ENCODE assay signal across 25 cellular contexts in genomic region chr9:134240371-134240770, GRCh38.
DNase-seq lines count a peak whose midpoint lies in the region; ATAC-seq, FAIRE-seq and TF ChIP-seq lines count a peak whose summit lies in the region.
"Had no signal": no experiment of that assay in that cellular context is flagged by ENCODE, and none has a peak within 500 bp of the region (broad histone marks: within the 10 kb centered on the region; RNA-seq: fewer than 3 reads in every experiment).

No MANE protein-coding gene starts in this region.

- TF ChIP-seq CTCF in IMR-90 (conservative IDR thresholded peaks at IDR 0.05; ENCODE audit: low read depth, low read length) (no peak), K562 (IDR thresholded peaks at IDR 0.05 in 2 of 3, conservative IDR thresholded peaks at IDR 0.05 in 1 of 3; ENCODE audit: insufficient read depth in 2 of 3, low read depth in 1 of 3, low read length in 3 of 3) (no peak), neural crest cell (conservative IDR thresholded peaks at IDR 0.05) (no peak)

- TF ChIP-seq RAD21 in IMR-90 (IDR thresholded peaks at IDR 0.05; ENCODE audit: low read length) (no peak), K562 (CRISPR knock-in tag; conservative IDR thresholded peaks at IDR 0.05 in 1 of 2, IDR thresholded peaks at IDR 0.05 in 1 of 2) (no peak)

- BruUV-seq in IMR-90 (replicated peaks; lab: Mats Ljungman, UMichigan) (no TSS peak), K562 (replicated peaks; lab: Mats Ljungman, UMichigan) (no TSS peak)

- H3K4me1 ChIP-seq in BLaER1 treated with 17β-estradiol and CSF1 and Interleukin-3, amounts not matched to agents 10 nM and 100 nM, result peaks cover 60 to 94% (median 80%) of the 10 kb centered on the region in 10 experiments
- H3K4me1 ChIP-seq in IMR-90 (ENCODE audit: control insufficient read depth, insufficient read depth, low read length), result peaks cover 9% of the 10 kb centered on the region
- peaks cover 0 to 12% of the 10 kb centered on the region in 2 experiments; a peak in 1 of 5 replicates for H3K4me1 ChIP-seq in K562 (replicated peaks in 1 of 2; ENCODE audit: control insufficient read depth in 2 of 2, insufficient read depth in 2 of 2, low read length in 2 of 2)
- H3K4me1 ChIP-seq: Caco-2 had no signal

- H2BK120ac ChIP-seq in IMR-90 (ENCODE audit: low read depth, low read length), result no peak overlapping the region

- no peak overlapping the region for H3K56ac ChIP-seq in IMR-90 (ENCODE audit: extremely low read depth, insufficient read depth, low read length)

- H3K9ac ChIP-seq in BLaER1 treated with 17β-estradiol and CSF1 and Interleukin-3, amounts not matched to agents 10 nM and 100 nM, result peak overlapping the region in 6 of 11 experiments; percentile 11 to 51 (median 20); a peak in 12 of 22 replicates
- H3K9ac ChIP-seq in IMR-90 (ENCODE audit: low read depth, low read length) (no peak overlapping the region), K562 (ENCODE audit: insufficient read depth in 1 of 2, low read depth in 2 of 2, low read length in 2 of 2) (no peak overlapping the region)
- H3K9ac ChIP-seq: KMS-11, SK-N-SH had no signal

- TF ChIP-seq EP300 in K562 (IDR thresholded peaks at IDR 0.05; ENCODE audit: low read length), result no peak

- no peak overlapping the region for H2AK9ac ChIP-seq in IMR-90 (replicated peaks; ENCODE audit: low read depth, low read length, poor library complexity)

- peaks cover 4 to 36% (median 21%) of the 10 kb centered on the region in 11 experiments; a peak in 17 of 22 replicates for H3K27me3 ChIP-seq in BLaER1 treated with 17β-estradiol and CSF1 and Interleukin-3, amounts not matched to agents 10 nM and 100 nM
- peaks cover 37% of the 10 kb centered on the region for H3K27me3 ChIP-seq in IMR-90 (ENCODE audit: control insufficient read depth, insufficient read depth, low read length)
- peaks cover 31 to 53% of the 10 kb centered on the region in 2 experiments for H3K27me3 ChIP-seq in K562 (ENCODE audit: control insufficient read depth in 2 of 2, insufficient read depth in 2 of 2, low read length in 2 of 2)

- no peak overlapping the region for H2BK5ac ChIP-seq in IMR-90 (ENCODE audit: low read depth, low read length, poor library complexity, severe bottlenecking)

- no peak overlapping the region for H4K8ac ChIP-seq in IMR-90 (ENCODE audit: low read depth in 2 of 2, low read length in 2 of 2)

- WGBS in IMR-90 (ENCODE audit: extremely low coverage in 2 of 2, insufficient read length in 1 of 2), 2 experiments, result 50% methylated on average over 2 of the region's 10 CpGs; no CpG with 5 or more reads in 1 of the 2 experiments
- 1% methylated on average over 10 of the region's 10 CpGs for WGBS in K562 (ENCODE audit: insufficient coverage, low coverage, missing lambda C conversion rate)

- no peaks in the 10 kb centered on the region for H3K36me3 ChIP-seq in BLaER1 treated with 17β-estradiol and CSF1 and Interleukin-3, amounts not matched to agents 10 nM and 100 nM
- H3K36me3 ChIP-seq in IMR-90 (ENCODE audit: control insufficient read depth, insufficient read depth, low read length) (no peaks in the 10 kb centered on the region), K562 (ENCODE audit: control insufficient read depth, insufficient read depth, low read length) (no peaks in the 10 kb centered on the region)

- in situ Hi-C loops in IMR-90 (cut with MboI; ENCODE audit: low sequenced_read_pairs), result no loop called here
- in situ Hi-C loops in K562 (cut with MboI), result no loop called here

- no peak overlapping the region for H4K5ac ChIP-seq in IMR-90 (ENCODE audit: low read depth, low read length)

- peak overlapping the region; percentile 78 for H3K27ac Mint-ChIP-seq in neural crest cell (ENCODE audit: unreplicated experiment)
- H3K27ac Mint-ChIP-seq in stimulated activated memory B cell treated with anti-CD40 and anti-IgM and Interleukin-4, amounts not matched to agents 10 μg/mL and 1 μg/mL and 100 μg/mL, for 72 hours, result no peak overlapping the region
- H3K27ac Mint-ChIP-seq: CD4-positive, alpha-beta memory T cell; HFFc6 had no signal

- no peak overlapping the region for H4K91ac ChIP-seq in IMR-90 (ENCODE audit: insufficient read depth, low read depth, low read length)

- no peak for FAIRE-seq in K562 (lab: Jason Lieb, UNC)
- FAIRE-seq: A204.1, RCC 7860 had no signal

- no peak overlapping the region for H2BK20ac ChIP-seq in IMR-90 (ENCODE audit: low read depth, low read length)

- peaks cover 0 to 15% (median 0%) of the 10 kb centered on the region in 11 experiments; a peak in 4 of 22 replicates for H4K20me1 ChIP-seq in BLaER1 treated with 17β-estradiol and CSF1 and Interleukin-3, amounts not matched to agents 10 nM and 100 nM
- H4K20me1 ChIP-seq in IMR-90 (ENCODE audit: insufficient read depth, low read length) (no peaks in the 10 kb centered on the region), K562 (replicated peaks; ENCODE audit: control insufficient read depth, insufficient read depth, low read length) (no peaks in the 10 kb centered on the region; the same call in 1 of the 2 replicates)

- H3K9me1 ChIP-seq in IMR-90 (ENCODE audit: insufficient read depth, low read length), result no peaks in the 10 kb centered on the region
- peaks cover 7% of the 10 kb centered on the region for H3K9me1 ChIP-seq in K562 (ENCODE audit: control insufficient read depth, insufficient read depth, low read length)

- no peak overlapping the region for H3K14ac ChIP-seq in IMR-90 (replicated peaks; ENCODE audit: low read depth, low read length)

- no peaks in the 10 kb centered on the region for H3K79me1 ChIP-seq in IMR-90 (ENCODE audit: low read depth in 1 of 2, low read length in 2 of 2)

- CTCF ChIA-PET in IMR-90 (lab: Yijun Ruan, JAX), result no interaction called here
- CTCF ChIA-PET in K562 (lab: Yijun Ruan, JAX; ENCODE audit: low intra/inter-chr PET ratio), result no interaction called here
- CTCF ChIA-PET in HEK293T (lab: Yijun Ruan, JAX), result no interaction called here

- H3K9me3 Mint-ChIP-seq in neural crest cell, result no peaks in the 10 kb centered on the region
- H3K9me3 Mint-ChIP-seq in stimulated activated memory B cell treated with anti-CD40 and anti-IgM and Interleukin-4, amounts not matched to agents 10 μg/mL and 1 μg/mL and 100 μg/mL, for 72 hours, result peaks cover 2% of the 10 kb centered on the region
- H3K9me3 Mint-ChIP-seq: H9, HFFc6 had no signal

- ATAC-seq in IMR-90 (ENCODE audit: low read depth) (no peak), K562 (no peak)
- no peak for ATAC-seq in stimulated activated memory B cell treated with anti-CD40 and anti-IgM and Interleukin-4, amounts not matched to agents 10 μg/mL and 1 μg/mL and 100 μg/mL, for 72 hours

- peaks cover 8% of the 10 kb centered on the region for H3K4me1 Mint-ChIP-seq in neural crest cell
- peaks cover 25% of the 10 kb centered on the region for H3K4me1 Mint-ChIP-seq in stimulated activated memory B cell treated with anti-CD40 and anti-IgM and Interleukin-4, amounts not matched to agents 10 μg/mL and 1 μg/mL and 100 μg/mL, for 72 hours

- H3K79me2 ChIP-seq in K562 (ENCODE audit: control insufficient read depth, insufficient read depth, low read length), result no peaks in the 10 kb centered on the region

- H3K4me3 ChIP-seq in BLaER1 treated with 17β-estradiol and CSF1 and Interleukin-3, amounts not matched to agents 10 nM and 100 nM, result no peak overlapping the region; a peak in 1 of 20 replicates
- H3K4me3 ChIP-seq in IMR-90 (ENCODE audit: insufficient read depth, low read depth, low read length) (no peak overlapping the region), K562 (no peak overlapping the region)

- dilution Hi-C loops in IMR-90 (cut with HindIII; ENCODE audit: low sequenced_read_pairs, unreplicated experiment), result no loop called here

- H2BK15ac ChIP-seq in IMR-90 (ENCODE audit: low read depth, low read length), result no peak overlapping the region

- H3K4ac ChIP-seq in IMR-90 (ENCODE audit: low read depth, low read length), result no peak overlapping the region

- H3K36me3 Mint-ChIP-seq in neural crest cell (ENCODE audit: low read depth), result no peaks in the 10 kb centered on the region
- H3K36me3 Mint-ChIP-seq in stimulated activated memory B cell treated with anti-CD40 and anti-IgM and Interleukin-4, amounts not matched to agents 10 μg/mL and 1 μg/mL and 100 μg/mL, for 72 hours, result no peaks in the 10 kb centered on the region
- H3K36me3 Mint-ChIP-seq: CD4-positive, alpha-beta memory T cell had no signal

- H2AFZ ChIP-seq in IMR-90 (replicated peaks; ENCODE audit: low read length, poor library complexity) (peak overlapping the region; percentile 37), K562 (ENCODE audit: low read depth, low read length) (no peak overlapping the region)

- H3K4me2 ChIP-seq in BLaER1 treated with 17β-estradiol and CSF1 and Interleukin-3, amounts not matched to agents 10 nM and 100 nM, result peak overlapping the region; percentile 41 to 90 (median 81)
- H3K4me2 ChIP-seq in IMR-90 (ENCODE audit: low read depth, low read length), result no peak overlapping the region
- no peak overlapping the region for H3K4me2 ChIP-seq in K562 (ENCODE audit: insufficient read depth, low read length)
- H3K4me2 ChIP-seq: KMS-11, SK-N-SH had no signal

- POLR2A ChIA-PET in IMR-90 (lab: Charles Lee; ENCODE audit: unreplicated experiment), result no interaction called here
- POLR2A ChIA-PET in K562 (lab: Yijun Ruan, JAX), result interaction anchor here (0.6 kb wide), 1 partner anchor 143 kb away, joined by 3 read pairs; no protein-coding TSS in a partner anchor
- POLR2A ChIA-PET in HEK293T (lab: Yijun Ruan, JAX), result no interaction called here

- DNase-seq in IMR-90 (no peak), K562 (ENCODE audit: extremely low read depth in 1 of 4, low spot score in 3 of 4) (no peak), neural crest cell (ENCODE audit: low read depth, low spot score) (no peak), iPS-NIHi7 (ENCODE audit: extremely low spot score) (no peak), HEK293T (ENCODE audit: extremely low spot score) (no peak)
- DNase-seq: C1 segment of cervical spinal cord; Caco-2; CD4-positive, alpha-beta memory T cell; H9; HFFc6; MM.1S; NCI-H1092; NCI-H1417 treated with DMSO at 0.1 percent for 48 hours; NCI-H187; NCI-H2081 treated with DMSO at 0.1 percent for 48 hours; NCI-H446; NCI-H524 treated with DMSO at 0.1 percent for 48 hours; NCI-H774; SK-N-SH; SW 1271 had no signal

- H3K4me3 Mint-ChIP-seq in neural crest cell, result no peak overlapping the region
- H3K4me3 Mint-ChIP-seq in stimulated activated memory B cell treated with anti-CD40 and anti-IgM and Interleukin-4, amounts not matched to agents 10 μg/mL and 1 μg/mL and 100 μg/mL, for 72 hours, result no peak overlapping the region
- H3K4me3 Mint-ChIP-seq: CD4-positive, alpha-beta memory T cell; H9; HFFc6 had no signal

- no peaks in the 10 kb centered on the region for H3K9me3 ChIP-seq in BLaER1 treated with 17β-estradiol and CSF1 and Interleukin-3, amounts not matched to agents 10 nM and 100 nM (replicated peaks in 1 of 11)
- H3K9me3 ChIP-seq in IMR-90 (ENCODE audit: control insufficient read depth, insufficient read depth, low read length) (no peaks in the 10 kb centered on the region), K562 (replicated peaks; ENCODE audit: control insufficient read depth, insufficient read depth, low read depth, low read length) (no peaks in the 10 kb centered on the region)
- H3K9me3 ChIP-seq: Caco-2, SK-N-SH had no signal

- intact Hi-C loops in IMR-90 (cut with micrococcal nuclease), result no loop called here
- intact Hi-C loops in K562 (cut with micrococcal nuclease), result no loop called here

- H2AK5ac ChIP-seq in IMR-90 (ENCODE audit: low read depth, low read length), result no peak overlapping the region

- peaks cover 18% of the 10 kb centered on the region for H3K27me3 Mint-ChIP-seq in neural crest cell (ENCODE audit: low read depth)
- H3K27me3 Mint-ChIP-seq in stimulated activated memory B cell treated with anti-CD40 and anti-IgM and Interleukin-4, amounts not matched to agents 10 μg/mL and 1 μg/mL and 100 μg/mL, for 72 hours, result peaks cover 30% of the 10 kb centered on the region

- H3K23ac ChIP-seq in IMR-90 (ENCODE audit: low read depth, low read length), result no peak overlapping the region

- no peak for TF ChIP-seq POLR2A in IMR-90 (IDR thresholded peaks at IDR 0.05; ENCODE audit: low read depth, low read length)
- no peak for TF ChIP-seq POLR2A in K562 (conservative IDR thresholded peaks at IDR 0.05)

- H3K18ac ChIP-seq in IMR-90 (ENCODE audit: low read depth, low read length), result no peak overlapping the region

- peak overlapping the region in 1 of 11 experiments; percentile 14; a peak in 1 of 22 replicates for H3K27ac ChIP-seq in BLaER1 treated with 17β-estradiol and CSF1 and Interleukin-3, amounts not matched to agents 10 nM and 100 nM
- H3K27ac ChIP-seq in IMR-90 (ENCODE audit: insufficient read depth, low read length) (no peak overlapping the region), K562 (ENCODE audit: extremely low read depth, low read depth, low read length) (no peak overlapping the region)
- H3K27ac ChIP-seq: KMS-11 had no signal

Comparison
In these comparisons a context has a peak if more than half of its experiments do, and no peak if none do; other contexts are left out.
1. H3K4me2 ChIP-seq: peak in BLaER1 treated with 17β-estradiol and CSF1 and Interleukin-3, amounts not matched to agents 10 nM and 100 nM (11 of 11); none in IMR-90 (single experiment) and K562 (single experiment).
2. H3K9ac ChIP-seq: peak in BLaER1 treated with 17β-estradiol and CSF1 and Interleukin-3, amounts not matched to agents 10 nM and 100 nM (6 of 11); none in IMR-90 (single experiment) and K562 (0 of 2).